8 cellular contexts compared by ENCODE assay signal in genomic region chrX:39661508-39661907, GRCh38.
"Had no signal": no experiment of that assay in that cellular context is flagged by ENCODE, and none has a peak within 500 bp of the region (broad histone marks: within the 10 kb centered on the region; RNA-seq: fewer than 3 reads in every experiment).

No MANE protein-coding gene starts in this region.

- H3K4me3 ChIP-seq: GM12878 had no signal

- FAIRE-seq: G401.6, GM12878, GM12891, GM12892, GM18507, GM19239 had no signal

- ATAC-seq: GM12878 had no signal

- DNase-seq: GDM1, GF-D8 had no signal
